ENCODE assay signal across 1 cellular context in genomic region chr6:157956171-157956730, GRCh38.
TF ChIP-seq lines count a peak whose summit lies in the region.

No MANE protein-coding gene starts in this region.

TF ChIP-seq in HepG2, 621 proteins besides CTCF, POLR2A, EP300 and RAD21 (continued from another document):
- TF ChIP-seq GLMP (CRISPR knock-in tag; IDR thresholded peaks at IDR 0.05; ENCODE audit: borderline replicate concordance), result no peak
- no peak for TF ChIP-seq ADNP (CRISPR knock-in tag; IDR thresholded peaks at IDR 0.05)
- TF ChIP-seq ZNF317 (CRISPR knock-in tag; IDR thresholded peaks at IDR 0.05), result 0 out of 2 replicates have a peak, but pooled peaks have one; percentile 36
- TF ChIP-seq ZNF253 (CRISPR knock-in tag; IDR thresholded peaks at IDR 0.05; ENCODE audit: borderline replicate concordance), result no peak
- TF ChIP-seq PATZ1 (CRISPR knock-in tag; IDR thresholded peaks at IDR 0.05), result no peak
- no peak for TF ChIP-seq ZNF512 (CRISPR knock-in tag; IDR thresholded peaks at IDR 0.05)
- TF ChIP-seq MLLT10 (CRISPR knock-in tag; IDR thresholded peaks at IDR 0.05), result no peak
- no peak for TF ChIP-seq E2F5 (CRISPR knock-in tag; conservative IDR thresholded peaks at IDR 0.05)
- no peak for TF ChIP-seq GABPA (IDR thresholded peaks at IDR 0.05; ENCODE audit: low read depth, low read length)
- TF ChIP-seq GABPA (CRISPR knock-in tag; IDR thresholded peaks at IDR 0.05; ENCODE audit: low read depth), result no peak
- no peak for TF ChIP-seq ZNF589 (CRISPR knock-in tag; conservative IDR thresholded peaks at IDR 0.05)
- TF ChIP-seq CBX5 (CRISPR knock-in tag; IDR thresholded peaks at IDR 0.05; ENCODE audit: borderline replicate concordance), result no peak
- TF ChIP-seq ZNF513 (CRISPR knock-in tag; conservative IDR thresholded peaks at IDR 0.05), result no peak
- no peak for TF ChIP-seq GTF3A (CRISPR knock-in tag; conservative IDR thresholded peaks at IDR 0.05)
- no peak for TF ChIP-seq BATF2 (CRISPR knock-in tag; IDR thresholded peaks at IDR 0.05)
- TF ChIP-seq RFX5 (IDR thresholded peaks at IDR 0.05; ENCODE audit: low read depth, low read length), result no peak
- TF ChIP-seq ZFP41 (CRISPR knock-in tag; IDR thresholded peaks at IDR 0.05; ENCODE audit: borderline replicate concordance), result no peak
- peak; percentile 7; the same call in 1 of the 2 replicates for TF ChIP-seq ZNF772 (CRISPR knock-in tag; IDR thresholded peaks at IDR 0.05)
- TF ChIP-seq ZNF451 (CRISPR knock-in tag; IDR thresholded peaks at IDR 0.05), result no peak
- TF ChIP-seq TEAD3 (CRISPR knock-in tag; optimal IDR thresholded peaks at IDR 0.05; ENCODE audit: borderline replicate concordance), result peak; percentile 15
